14 cellular contexts compared by ENCODE assay signal in genomic region chr3:106215047-106215446, GRCh38.
DNase-seq lines count a peak whose midpoint lies in the region; ATAC-seq, FAIRE-seq and TF ChIP-seq lines count a peak whose summit lies in the region.
"Had no signal": no experiment of that assay in that cellular context is flagged by ENCODE, and none has a peak within 500 bp of the region (broad histone marks: within the 10 kb centered on the region; RNA-seq: fewer than 3 reads in every experiment).

No MANE protein-coding gene starts in this region.

- no peak overlapping the region for H3K9ac ChIP-seq in K562 (ENCODE audit: insufficient read depth in 1 of 2, low read depth in 2 of 2, low read length in 2 of 2)

- no peaks in the 10 kb centered on the region for H3K27me3 ChIP-seq in K562 (ENCODE audit: control insufficient read depth in 2 of 2, insufficient read depth in 2 of 2, low read length in 2 of 2)
- H3K27me3 ChIP-seq: esophagus muscularis mucosa had no signal

- H3K79me2 ChIP-seq in K562 (ENCODE audit: control insufficient read depth, insufficient read depth, low read length): no peaks in the 10 kb centered on the region

- no peak for TF ChIP-seq RAD21 in K562 (CRISPR knock-in tag; conservative IDR thresholded peaks at IDR 0.05 in 1 of 2, IDR thresholded peaks at IDR 0.05 in 1 of 2)

- H3K4me1 ChIP-seq in K562 (replicated peaks in 1 of 2; ENCODE audit: control insufficient read depth in 2 of 2, insufficient read depth in 2 of 2, low read length in 2 of 2): peaks cover 0 to 4% of the 10 kb centered on the region in 2 experiments; a peak in 2 of 5 replicates
- no peaks in the 10 kb centered on the region for H3K4me1 ChIP-seq in mucosa of descending colon (ENCODE audit: low read depth)
- H3K4me1 ChIP-seq: esophagus muscularis mucosa had no signal

- no peak for TF ChIP-seq POLR2A in K562 (conservative IDR thresholded peaks at IDR 0.05)

- no TSS peak for BruUV-seq in K562 (replicated peaks; lab: Mats Ljungman, UMichigan)

- peaks cover 32% of the 10 kb centered on the region for H3K4me1 Mint-ChIP-seq in activated CD4-positive, alpha-beta T cell treated with anti-CD3 and anti-CD28 coated beads, Interleukin-2, amount 10 ng/mL, durations not matched to agents 24 days and 14 days

- H4K20me1 ChIP-seq in K562 (replicated peaks; ENCODE audit: control insufficient read depth, insufficient read depth, low read length): no peaks in the 10 kb centered on the region

- intact Hi-C loops in activated CD4-positive, alpha-beta T cell treated with anti-CD3 and anti-CD28 coated beads, Interleukin-2, amount 10 ng/mL, durations not matched to agents 24 days and 14 days (cut with micrococcal nuclease): loop anchor here (1.0 to 5.0 kb wide), 6 partner anchors 9 to 212 kb away; no protein-coding TSS in a partner anchor
- intact Hi-C loops in K562 (cut with micrococcal nuclease): no loop called here
- intact Hi-C loops in mucosa of descending colon (cut with DNase I, micrococcal nuclease): no loop called here

- H3K36me3 ChIP-seq in K562 (ENCODE audit: control insufficient read depth, insufficient read depth, low read length) (no peaks in the 10 kb centered on the region), mucosa of descending colon (ENCODE audit: low read depth) (no peaks in the 10 kb centered on the region)
- H3K36me3 ChIP-seq: esophagus muscularis mucosa had no signal

- TF ChIP-seq EP300 in K562 (IDR thresholded peaks at IDR 0.05; ENCODE audit: low read length): no peak; the same call in 1 of the 2 replicates

- DNase-seq in HT1080 (ENCODE audit: low read depth): peak; percentile 38
- peak; percentile 64 for DNase-seq in activated CD4-positive, alpha-beta T cell treated with anti-CD3 and anti-CD28 coated beads, Interleukin-2, amount 10 ng/mL, durations not matched to agents 24 days and 14 days
- DNase-seq in K562 (ENCODE audit: extremely low read depth in 1 of 4, low spot score in 3 of 4): peak in 2 of 4 experiments; percentile 33 to 63
- peak; percentile 20 for DNase-seq in stimulated activated CD4-positive, alpha-beta T cell treated with anti-CD3 and anti-CD28 coated beads, Interleukin-2, amount 100 ng/mL, for 4 hours (ENCODE audit: low read depth)
- DNase-seq in SK-N-DZ (ENCODE audit: low spot score): no peak
- no peak for DNase-seq in mucosa of descending colon
- no peak for DNase-seq in superior temporal gyrus (ENCODE audit: extremely low spot score)
- DNase-seq: activated gamma-delta T cell treated with Interleukin-2 at 50 U/mL for 16 hours; CD4-positive, alpha-beta T cell; NCI-H524 treated with DMSO at 0.1 percent for 48 hours had no signal

- H3K4me3 ChIP-seq in K562 (no peak overlapping the region), mucosa of descending colon (no peak overlapping the region)
- H3K4me3 ChIP-seq: coronary artery, esophagus muscularis mucosa had no signal

- WGBS in K562 (ENCODE audit: insufficient coverage, low coverage, missing lambda C conversion rate): 20% methylated on average over 1 of the region's 1 CpG

- H3K27ac Mint-ChIP-seq in activated CD4-positive, alpha-beta T cell treated with anti-CD3 and anti-CD28 coated beads, Interleukin-2, amount 10 ng/mL, durations not matched to agents 24 days and 14 days: peak overlapping the region; percentile 70
- H3K27ac Mint-ChIP-seq: CD4-positive, alpha-beta T cell; mesothelial cell of epicardium had no signal

- no peaks in the 10 kb centered on the region for H3K9me3 ChIP-seq in K562 (replicated peaks; ENCODE audit: control insufficient read depth, insufficient read depth, low read depth, low read length)
- H3K9me3 ChIP-seq in mucosa of descending colon: peaks cover 5% of the 10 kb centered on the region

- H3K27me3 Mint-ChIP-seq in activated CD4-positive, alpha-beta T cell treated with anti-CD3 and anti-CD28 coated beads, Interleukin-2, amount 10 ng/mL, durations not matched to agents 24 days and 14 days: no peaks in the 10 kb centered on the region
- H3K27me3 Mint-ChIP-seq: CD4-positive, alpha-beta T cell had no signal

- no peak overlapping the region for H3K4me2 ChIP-seq in K562 (ENCODE audit: insufficient read depth, low read length)

- in situ Hi-C loops in K562 (cut with MboI): no loop called here

- H3K4me3 Mint-ChIP-seq in activated CD4-positive, alpha-beta T cell treated with anti-CD3 and anti-CD28 coated beads, Interleukin-2, amount 10 ng/mL, durations not matched to agents 24 days and 14 days: peak overlapping the region; percentile 3
- H3K4me3 Mint-ChIP-seq: CD4-positive, alpha-beta T cell; mesothelial cell of epicardium had no signal

- H2AFZ ChIP-seq in K562 (ENCODE audit: low read depth, low read length): peak overlapping the region; percentile 78

- peak overlapping the region; percentile 35; the same call in 2 of the 3 replicates for H3K27ac ChIP-seq in K562 (ENCODE audit: extremely low read depth, low read depth, low read length)
- H3K27ac ChIP-seq: coronary artery, esophagus muscularis mucosa had no signal

- TF ChIP-seq CTCF in K562 (IDR thresholded peaks at IDR 0.05 in 2 of 3, conservative IDR thresholded peaks at IDR 0.05 in 1 of 3; ENCODE audit: insufficient read depth in 2 of 3, low read depth in 1 of 3, low read length in 3 of 3) (no peak), mucosa of descending colon (IDR thresholded peaks at IDR 0.05) (no peak)

- FAIRE-seq in K562 (lab: Jason Lieb, UNC): peak; percentile 92

- ATAC-seq in K562 (peak; percentile 91), mucosa of descending colon (no peak)
- ATAC-seq: Right ventricle myocardium inferior had no signal

- no peaks in the 10 kb centered on the region for H3K9me1 ChIP-seq in K562 (ENCODE audit: control insufficient read depth, insufficient read depth, low read length)

- POLR2A ChIA-PET in K562 (lab: Yijun Ruan, JAX): no interaction called here

- CTCF ChIA-PET in K562 (lab: Yijun Ruan, JAX; ENCODE audit: low intra/inter-chr PET ratio): no interaction called here

- H3K9me3 Mint-ChIP-seq in activated CD4-positive, alpha-beta T cell treated with anti-CD3 and anti-CD28 coated beads, Interleukin-2, amount 10 ng/mL, durations not matched to agents 24 days and 14 days: peaks cover 20% of the 10 kb centered on the region

- peaks cover 33% of the 10 kb centered on the region for H3K36me3 Mint-ChIP-seq in activated CD4-positive, alpha-beta T cell treated with anti-CD3 and anti-CD28 coated beads, Interleukin-2, amount 10 ng/mL, durations not matched to agents 24 days and 14 days (ENCODE audit: low read depth)

TF ChIP-seq in K562, 482 proteins besides CTCF, POLR2A, EP300 and RAD21 (continues in another document):
- TF ChIP-seq JUND (IDR thresholded peaks at IDR 0.05; ENCODE audit: borderline replicate concordance, low read depth, low read length) (peak; percentile 33; the same call in 1 of the 2 replicates), JUND (tag; IDR thresholded peaks at IDR 0.05; ENCODE audit: borderline replicate concordance, low read depth, low read length) (peak; percentile 25; the same call in 1 of the 3 replicates), DPF2 (IDR thresholded peaks at IDR 0.05) (peak; percentile 55; the same call in 1 of the 2 replicates), TCF3 (CRISPR knock-in tag; IDR thresholded peaks at IDR 0.05) (peak; percentile 42; the same call in 1 of the 2 replicates), NUFIP1 (IDR thresholded peaks at IDR 0.05; ENCODE audit: partially characterized antibody) (no peak), TBP (optimal IDR thresholded peaks at IDR 0.05; ENCODE audit: low read depth, low read length) (no peak), SMARCA4 (IDR thresholded peaks at IDR 0.05) (peak; percentile 46; the same call in 1 of the 2 replicates), CBFA2T3 (IDR thresholded peaks at IDR 0.05) (peak; percentile 27; the same call in 1 of the 2 replicates), NFE2 (IDR thresholded peaks at IDR 0.05; ENCODE audit: low read depth) (peak; percentile 58), MEF2A (IDR thresholded peaks at IDR 0.05; ENCODE audit: control insufficient read depth, low read depth, low read length) (no peak), FOSL1 (tag; conservative IDR thresholded peaks at IDR 0.05) (peak; percentile 45; the same call in 1 of the 2 replicates), PHB2 (IDR thresholded peaks at IDR 0.05; ENCODE audit: low read depth) (no peak), ARID1B (IDR thresholded peaks at IDR 0.05) (peak; percentile 54)
- TF ChIP-seq, protein P1, sequence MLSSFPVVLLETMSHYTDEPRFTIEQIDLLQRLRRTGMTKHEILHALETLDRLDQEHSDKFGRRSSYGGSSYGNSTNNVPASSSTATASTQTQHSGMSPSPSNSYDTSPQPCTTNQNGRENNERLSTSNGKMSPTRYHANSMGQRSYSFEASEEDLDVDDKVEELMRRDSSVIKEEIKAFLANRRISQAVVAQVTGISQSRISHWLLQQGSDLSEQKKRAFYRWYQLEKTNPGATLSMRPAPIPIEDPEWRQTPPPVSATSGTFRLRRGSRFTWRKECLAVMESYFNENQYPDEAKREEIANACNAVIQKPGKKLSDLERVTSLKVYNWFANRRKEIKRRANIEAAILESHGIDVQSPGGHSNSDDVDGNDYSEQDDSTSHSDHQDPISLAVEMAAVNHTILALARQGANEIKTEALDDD (IDR thresholded peaks at IDR 0.05): no peak
- TF ChIP-seq, protein P2, sequence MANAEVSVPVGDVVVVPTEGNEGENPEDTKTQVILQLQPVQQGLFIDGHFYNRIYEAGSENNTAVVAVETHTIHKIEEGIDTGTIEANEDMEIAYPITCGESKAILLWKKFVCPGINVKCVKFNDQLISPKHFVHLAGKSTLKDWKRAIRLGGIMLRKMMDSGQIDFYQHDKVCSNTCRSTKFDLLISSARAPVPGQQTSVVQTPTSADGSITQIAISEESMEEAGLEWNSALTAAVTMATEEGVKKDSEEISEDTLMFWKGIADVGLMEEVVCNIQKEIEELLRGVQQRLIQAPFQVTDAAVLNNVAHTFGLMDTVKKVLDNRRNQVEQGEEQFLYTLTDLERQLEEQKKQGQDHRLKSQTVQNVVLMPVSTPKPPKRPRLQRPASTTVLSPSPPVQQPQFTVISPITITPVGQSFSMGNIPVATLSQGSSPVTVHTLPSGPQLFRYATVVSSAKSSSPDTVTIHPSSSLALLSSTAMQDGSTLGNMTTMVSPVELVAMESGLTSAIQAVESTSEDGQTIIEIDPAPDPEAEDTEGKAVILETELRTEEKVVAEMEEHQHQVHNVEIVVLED (CRISPR knock-in tag; IDR thresholded peaks at IDR 0.05): no peak
- TF ChIP-seq, protein P3, sequence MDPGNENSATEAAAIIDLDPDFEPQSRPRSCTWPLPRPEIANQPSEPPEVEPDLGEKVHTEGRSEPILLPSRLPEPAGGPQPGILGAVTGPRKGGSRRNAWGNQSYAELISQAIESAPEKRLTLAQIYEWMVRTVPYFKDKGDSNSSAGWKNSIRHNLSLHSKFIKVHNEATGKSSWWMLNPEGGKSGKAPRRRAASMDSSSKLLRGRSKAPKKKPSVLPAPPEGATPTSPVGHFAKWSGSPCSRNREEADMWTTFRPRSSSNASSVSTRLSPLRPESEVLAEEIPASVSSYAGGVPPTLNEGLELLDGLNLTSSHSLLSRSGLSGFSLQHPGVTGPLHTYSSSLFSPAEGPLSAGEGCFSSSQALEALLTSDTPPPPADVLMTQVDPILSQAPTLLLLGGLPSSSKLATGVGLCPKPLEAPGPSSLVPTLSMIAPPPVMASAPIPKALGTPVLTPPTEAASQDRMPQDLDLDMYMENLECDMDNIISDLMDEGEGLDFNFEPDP (CRISPR knock-in tag; IDR thresholded peaks at IDR 0.05): no peak

Comparison
In these comparisons a context has a peak if more than half of its experiments do, and no peak if none do; other contexts are left out.
1. DNase-seq: peak in HT1080 (single experiment), activated CD4-positive, alpha-beta T cell treated with anti-CD3 and anti-CD28 coated beads, Interleukin-2, amount 10 ng/mL, durations not matched to agents 24 days and 14 days (single experiment) and stimulated activated CD4-positive, alpha-beta T cell treated with anti-CD3 and anti-CD28 coated beads, Interleukin-2, amount 100 ng/mL, for 4 hours (single experiment); none in SK-N-DZ (single experiment), mucosa of descending colon (0 of 3) and superior temporal gyrus (single experiment).